Comparison of ENCODE assay signal across 8 cellular contexts in genomic region chr11:43880640-43881159, GRCh38. TPM values are rescaled to one million over a fixed set of nuclear protein-coding genes. Genes with fewer than 3 reads are reported as not detected.
A peak's percentile ranks its signal among the peaks of the same experiment; 100 is the strongest.
DNase-seq lines count a peak whose midpoint lies in the region; ATAC-seq, FAIRE-seq and TF ChIP-seq lines count a peak whose summit lies in the region.

ALKBH3 (plus strand) TSS chr11:43880831; CDS start chr11:43882653, 1,822 bp downstream.

- peak; percentile 99 for FAIRE-seq in GM12892 (lab: Jason Lieb, UNC)

- H3K27ac Mint-ChIP-seq in T-helper 1 cell treated with Interleukin-12 subunit alpha and Interleukin-12 subunit beta and Interleukin-4 antibody, amounts not matched to agents 30 μg/mL and 1 μg/mL, for 36 hours = peak within 1 kb of the TSS; percentile 80
- H3K27ac Mint-ChIP-seq in type B pancreatic cell = peak within 1 kb of the TSS; percentile 82

- peak; percentile 79 for TF ChIP-seq POLR2A in GM12892 (IDR thresholded peaks at IDR 0.05; ENCODE audit: low read depth, low read length)

- peaks cover 24% of the 10 kb centered on the region for H3K27me3 Mint-ChIP-seq in T-helper 1 cell treated with Interleukin-12 subunit alpha and Interleukin-12 subunit beta and Interleukin-4 antibody, amounts not matched to agents 30 μg/mL and 1 μg/mL, for 36 hours (ENCODE audit: low read depth)
- peaks cover 33% of the 10 kb centered on the region for H3K27me3 Mint-ChIP-seq in type B pancreatic cell

- peak; percentile 24 for TF ChIP-seq CTCF in type B pancreatic cell (conservative IDR thresholded peaks at IDR 0.05)

- DNase-seq in GM12892 (ENCODE audit: insufficient read length) = peak; percentile 64
- peak; percentile 75 for DNase-seq in NCI-H1436 treated with DMSO at 0.1 percent for 48 hours (lab: John Stamatoyannopoulos, UW)
- peak; percentile 93 for DNase-seq in amniotic epithelial cell (ENCODE audit: low read depth)
- peak; percentile 94 for DNase-seq in left cardiac atrium
- DNase-seq in posterior vena cava (ENCODE audit: low spot score) = peak; percentile 98
- DNase-seq in type B pancreatic cell (ENCODE audit: extremely low spot score, unreplicated experiment) = peak; percentile 94

- intact Hi-C loops in left cardiac atrium (cut with DNase I) (no loop called here), posterior vena cava (cut with DNase I) (no loop called here)

- peaks cover 15% of the 10 kb centered on the region for H3K9me3 Mint-ChIP-seq in T-helper 1 cell treated with Interleukin-12 subunit alpha and Interleukin-12 subunit beta and Interleukin-4 antibody, amounts not matched to agents 30 μg/mL and 1 μg/mL, for 36 hours
- H3K9me3 Mint-ChIP-seq in type B pancreatic cell = peaks cover 5% of the 10 kb centered on the region

- H3K4me3 Mint-ChIP-seq in T-helper 1 cell treated with Interleukin-12 subunit alpha and Interleukin-12 subunit beta and Interleukin-4 antibody, amounts not matched to agents 30 μg/mL and 1 μg/mL, for 36 hours = peak within 1 kb of the TSS; percentile 95
- H3K4me3 Mint-ChIP-seq in type B pancreatic cell = peak within 1 kb of the TSS; percentile 93

- peaks cover 14% of the 10 kb centered on the region for H3K4me1 Mint-ChIP-seq in T-helper 1 cell treated with Interleukin-12 subunit alpha and Interleukin-12 subunit beta and Interleukin-4 antibody, amounts not matched to agents 30 μg/mL and 1 μg/mL, for 36 hours (ENCODE audit: low read depth)
- peaks cover 16% of the 10 kb centered on the region for H3K4me1 Mint-ChIP-seq in type B pancreatic cell (ENCODE audit: unreplicated experiment)

- peaks cover 31% of the 10 kb centered on the region for H3K36me3 Mint-ChIP-seq in T-helper 1 cell treated with Interleukin-12 subunit alpha and Interleukin-12 subunit beta and Interleukin-4 antibody, amounts not matched to agents 30 μg/mL and 1 μg/mL, for 36 hours (ENCODE audit: low read depth)
- H3K36me3 Mint-ChIP-seq in type B pancreatic cell = peaks cover 4% of the 10 kb centered on the region

- ATAC-seq in HG02798 (IDR thresholded peaks at IDR 0.05; ENCODE audit: poor library complexity, unreplicated experiment) (peak; percentile 100), left cardiac atrium (peak; percentile 100)

RNA-seq across cellular contexts. Expression of gene ALKBH3, which starts in this region (rescaled TPM):
- 36.3 TPM for polyA plus RNA-seq in GM12892 (2012; ENCODE audit: missing spikeins)
- total RNA-seq in left cardiac atrium (10 to 100 TPM; 13.8 to 20.1 TPM), posterior vena cava (10 to 100 TPM; 24.8 to 30.9 TPM), type B pancreatic cell (ENCODE audit: low replicate concordance) (27.3 and 30.6 TPM in 2 replicates)

Comparison
In these comparisons a context has a peak if more than half of its experiments do, and no peak if none do; other contexts are left out.
1. Peak in every context shown above with its lines: DNase-seq and ATAC-seq.